Comparison of ENCODE assay signal across 18 cellular contexts in the genomic region with DNA sequence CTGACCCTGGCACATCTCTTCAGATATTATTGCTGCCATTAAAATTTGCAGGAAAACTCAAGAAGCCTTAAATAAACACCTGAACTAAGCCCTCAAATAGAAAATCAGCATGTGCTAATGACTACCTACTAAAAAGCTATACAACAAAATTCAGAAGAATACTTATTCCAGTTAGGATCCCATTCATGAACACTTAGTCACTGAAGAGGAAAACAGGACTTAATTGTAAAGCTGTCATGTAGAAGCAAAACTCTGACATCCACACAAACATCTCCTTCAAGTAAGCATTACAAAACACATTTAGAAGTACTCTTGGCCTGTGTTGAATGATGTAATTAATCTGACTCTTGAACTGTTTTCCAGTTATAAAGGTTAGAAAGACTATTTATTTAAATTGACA. TPM values are rescaled to one million over a fixed set of nuclear protein-coding genes. Genes with fewer than 3 reads are reported as not detected.
A peak's percentile ranks its signal among the peaks of the same experiment; 100 is the strongest.
DNase-seq lines count a peak whose midpoint lies in the region; ATAC-seq and TF ChIP-seq lines count a peak whose summit lies in the region.
"Had no signal": no experiment of that assay in that cellular context is flagged by ENCODE, and none has a peak within 500 bp of the region (broad histone marks: within the 10 kb centered on the region; RNA-seq: fewer than 3 reads in every experiment).

No MANE protein-coding gene starts in this region.

- H3K4me3 ChIP-seq in GM23338 = no peak overlapping the region
- no peak overlapping the region for H3K4me3 ChIP-seq in epithelial cell of esophagus (ENCODE audit: low read length)
- H3K4me3 ChIP-seq in right cardiac atrium (ENCODE audit: low read length) = no peak overlapping the region
- H3K4me3 ChIP-seq: spleen, uterus had no signal

- peaks cover 30% of the 10 kb centered on the region for H3K4me1 ChIP-seq in GM23338 (ENCODE audit: insufficient read depth)
- H3K4me1 ChIP-seq in right cardiac atrium (ENCODE audit: control insufficient read depth, insufficient read depth, low read length) = peaks cover 3% of the 10 kb centered on the region
- H3K4me1 ChIP-seq: uterus had no signal

- no peaks in the 10 kb centered on the region for H3F3A ChIP-seq in GM23338 (replicated peaks; ENCODE audit: low read depth)

- no peaks in the 10 kb centered on the region for H3K27me3 ChIP-seq in GM23338 (ENCODE audit: insufficient read depth)
- H3K27me3 ChIP-seq in right cardiac atrium (ENCODE audit: control insufficient read depth, insufficient read depth) = no peaks in the 10 kb centered on the region
- H3K27me3 ChIP-seq: spleen, uterus had no signal

- H3K27me3 Mint-ChIP-seq in GM23338 (ENCODE audit: insufficient read depth, low read depth, poor library complexity) = no peaks in the 10 kb centered on the region
- H3K27me3 Mint-ChIP-seq in neural crest cell (ENCODE audit: low read depth) = no peaks in the 10 kb centered on the region
- H3K27me3 Mint-ChIP-seq: B cell; stimulated activated naive CD8-positive, alpha-beta T cell treated with anti-CD3 and anti-CD28 coated beads, Interleukin-15, Interleukin-2, amounts not matched to agents 100 ng/mL and 50 ng/mL, for 24 hours had no signal

- no peak for DNase-seq in GM23338 (ENCODE audit: low spot score)
- peak; percentile 71 for DNase-seq in NCI-H69 (lab: John Stamatoyannopoulos, UW)
- peak; percentile 25 for DNase-seq in epithelial cell of esophagus (ENCODE audit: low read depth)
- DNase-seq in neural crest cell (ENCODE audit: low read depth, low spot score) = no peak
- no peak for DNase-seq in right cardiac atrium
- no peak for DNase-seq in NCI-H2196 treated with DMSO at 0.1 percent for 48 hours (lab: John Stamatoyannopoulos, UW; ENCODE audit: unreplicated experiment)
- no peak for DNase-seq in DMS153 (lab: John Stamatoyannopoulos, UW)
- no peak for DNase-seq in kidney tubule cell (ENCODE audit: low spot score)
- DNase-seq: activated effector memory CD4-positive, alpha-beta T cell treated with Interleukin-2 at 50 U/mL for 16 hours; anterior cingulate cortex; effector CD4-positive, alpha-beta T cell; foreskin fibroblast; NCI-H1105; spleen; uterus had no signal

- H3K4me3 Mint-ChIP-seq in GM23338 (no peak overlapping the region), neural crest cell (no peak overlapping the region)
- H3K4me3 Mint-ChIP-seq: B cell; stimulated activated naive CD8-positive, alpha-beta T cell treated with anti-CD3 and anti-CD28 coated beads, Interleukin-15, Interleukin-2, amounts not matched to agents 100 ng/mL and 50 ng/mL, for 24 hours had no signal

- no peak for TF ChIP-seq CTCF in GM23338 (conservative IDR thresholded peaks at IDR 0.05; ENCODE audit: low read depth in 2 of 2)
- no peak for TF ChIP-seq CTCF in epithelial cell of esophagus (IDR thresholded peaks at IDR 0.05; ENCODE audit: insufficient read depth, low read depth, low read length, missing control alignments)
- TF ChIP-seq CTCF in neural crest cell (conservative IDR thresholded peaks at IDR 0.05) = no peak

- H3K9me3 Mint-ChIP-seq in GM23338 (no peaks in the 10 kb centered on the region), neural crest cell (no peaks in the 10 kb centered on the region)
- H3K9me3 Mint-ChIP-seq: stimulated activated naive CD8-positive, alpha-beta T cell treated with anti-CD3 and anti-CD28 coated beads, Interleukin-15, Interleukin-2, amounts not matched to agents 100 ng/mL and 50 ng/mL, for 24 hours had no signal

- H3K36me3 ChIP-seq in GM23338 (ENCODE audit: insufficient read depth) = no peaks in the 10 kb centered on the region
- H3K36me3 ChIP-seq: uterus had no signal

- no peaks in the 10 kb centered on the region for H3K9me3 ChIP-seq in right cardiac atrium (ENCODE audit: control insufficient read depth, low read length)
- H3K9me3 ChIP-seq: spleen, uterus had no signal

- H3K4me1 Mint-ChIP-seq in GM23338 = peaks cover 35% of the 10 kb centered on the region
- H3K4me1 Mint-ChIP-seq in neural crest cell = peaks cover 22% of the 10 kb centered on the region

- peak overlapping the region; percentile 59 for H3K4me2 ChIP-seq in GM23338

- H3K27ac ChIP-seq in GM23338 (ENCODE audit: low read depth) (peak overlapping the region; percentile 82), right cardiac atrium (ENCODE audit: low read length) (no peak overlapping the region)
- H3K27ac ChIP-seq: spleen, uterus had no signal

- ATAC-seq in GM23338 (no peak), right cardiac atrium (no peak)
- ATAC-seq: Panc1 had no signal

- peak overlapping the region; percentile 94 for H3K27ac Mint-ChIP-seq in GM23338
- peak overlapping the region; percentile 78 for H3K27ac Mint-ChIP-seq in neural crest cell (ENCODE audit: unreplicated experiment)
- H3K27ac Mint-ChIP-seq: B cell; stimulated activated naive CD8-positive, alpha-beta T cell treated with anti-CD3 and anti-CD28 coated beads, Interleukin-15, Interleukin-2, amounts not matched to agents 100 ng/mL and 50 ng/mL, for 24 hours had no signal

- H3K79me2 ChIP-seq in GM23338 (replicated peaks; ENCODE audit: insufficient read depth) = peaks cover 10% of the 10 kb centered on the region

- H3K9me2 ChIP-seq in GM23338 (ENCODE audit: insufficient read depth) = 0 out of 2 replicates have a peak, but pooled peaks cover 5% of the 10 kb centered on the region

- no peak overlapping the region for H2AFZ ChIP-seq in GM23338

- no peaks in the 10 kb centered on the region for H4K20me1 ChIP-seq in GM23338 (replicated peaks; ENCODE audit: insufficient read depth)

- intact Hi-C loops in right cardiac atrium (cut with DNase I) = no loop called here

- no peaks in the 10 kb centered on the region for H3K36me3 Mint-ChIP-seq in GM23338 (ENCODE audit: low read depth)
- no peaks in the 10 kb centered on the region for H3K36me3 Mint-ChIP-seq in neural crest cell (ENCODE audit: low read depth)

TF ChIP-seq in GM23338, 12 proteins besides CTCF, POLR2A, EP300 and RAD21 (continues in another document):
- TF ChIP-seq STAT1 (IDR thresholded peaks at IDR 0.05; ENCODE audit: unreplicated experiment) (no peak), NANOG (IDR thresholded peaks at IDR 0.05; ENCODE audit: borderline replicate concordance) (no peak), ETS1 (IDR thresholded peaks at IDR 0.05) (no peak), ZNF114 (CRISPR knock-in tag; IDR thresholded peaks at IDR 0.05) (no peak), EZH2 (IDR thresholded peaks at IDR 0.05; ENCODE audit: low read depth, unreplicated experiment) (no peak), EZH2phosphoT487 (IDR thresholded peaks at IDR 0.05; ENCODE audit: unreplicated experiment) (no peak)
- TF ChIP-seq, protein P1, sequence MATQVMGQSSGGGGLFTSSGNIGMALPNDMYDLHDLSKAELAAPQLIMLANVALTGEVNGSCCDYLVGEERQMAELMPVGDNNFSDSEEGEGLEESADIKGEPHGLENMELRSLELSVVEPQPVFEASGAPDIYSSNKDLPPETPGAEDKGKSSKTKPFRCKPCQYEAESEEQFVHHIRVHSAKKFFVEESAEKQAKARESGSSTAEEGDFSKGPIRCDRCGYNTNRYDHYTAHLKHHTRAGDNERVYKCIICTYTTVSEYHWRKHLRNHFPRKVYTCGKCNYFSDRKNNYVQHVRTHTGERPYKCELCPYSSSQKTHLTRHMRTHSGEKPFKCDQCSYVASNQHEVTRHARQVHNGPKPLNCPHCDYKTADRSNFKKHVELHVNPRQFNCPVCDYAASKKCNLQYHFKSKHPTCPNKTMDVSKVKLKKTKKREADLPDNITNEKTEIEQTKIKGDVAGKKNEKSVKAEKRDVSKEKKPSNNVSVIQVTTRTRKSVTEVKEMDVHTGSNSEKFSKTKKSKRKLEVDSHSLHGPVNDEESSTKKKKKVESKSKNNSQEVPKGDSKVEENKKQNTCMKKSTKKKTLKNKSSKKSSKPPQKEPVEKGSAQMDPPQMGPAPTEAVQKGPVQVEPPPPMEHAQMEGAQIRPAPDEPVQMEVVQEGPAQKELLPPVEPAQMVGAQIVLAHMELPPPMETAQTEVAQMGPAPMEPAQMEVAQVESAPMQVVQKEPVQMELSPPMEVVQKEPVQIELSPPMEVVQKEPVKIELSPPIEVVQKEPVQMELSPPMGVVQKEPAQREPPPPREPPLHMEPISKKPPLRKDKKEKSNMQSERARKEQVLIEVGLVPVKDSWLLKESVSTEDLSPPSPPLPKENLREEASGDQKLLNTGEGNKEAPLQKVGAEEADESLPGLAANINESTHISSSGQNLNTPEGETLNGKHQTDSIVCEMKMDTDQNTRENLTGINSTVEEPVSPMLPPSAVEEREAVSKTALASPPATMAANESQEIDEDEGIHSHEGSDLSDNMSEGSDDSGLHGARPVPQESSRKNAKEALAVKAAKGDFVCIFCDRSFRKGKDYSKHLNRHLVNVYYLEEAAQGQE (IDR thresholded peaks at IDR 0.05; ENCODE audit: unreplicated experiment) = no peak

RNA-seq across cellular contexts. Expression of gene ELL2, which starts 19.9 kb away (rescaled TPM):
- total RNA-seq in GM23338 (2014; rRNA removed; shearing (Covaris generic)) = 17.7 and 32.6 TPM in 2 replicates
- polyA plus RNA-seq in GM23338 (2016; fragmentation: Nextera tagmentation; extraction: Ambion mirVana) (5.8 and 7.4 TPM in 2 replicates), right cardiac atrium (16.7 TPM)
- total RNA-seq in neural crest cell (4.4 and 4.6 TPM in 2 replicates), right cardiac atrium (10 to 100 TPM; 31.3 to 75.9 (median 33.1) TPM)

Comparison
In these comparisons a context has a peak if more than half of its experiments do, and no peak if none do; other contexts are left out.
1. DNase-seq: peak in NCI-H69 (single experiment) and epithelial cell of esophagus (single experiment); none in GM23338 (single experiment), neural crest cell (single experiment), right cardiac atrium (0 of 3), NCI-H2196 treated with DMSO at 0.1 percent for 48 hours (single experiment), DMS153 (single experiment) and kidney tubule cell (single experiment).